In genomic region chr9:37975639-37976038, GRCh38 we compare ENCODE assay signal across 18 cellular contexts.
"Had no signal": no experiment of that assay in that cellular context is flagged by ENCODE, and none has a peak within 500 bp of the region (broad histone marks: within the 10 kb centered on the region; RNA-seq: fewer than 3 reads in every experiment).

No MANE protein-coding gene starts in this region.

- H3K36me3 ChIP-seq: prostate gland had no signal

- H3K4me3 Mint-ChIP-seq: activated CD4-positive, alpha-beta memory T cell treated with anti-CD3 and anti-CD28 coated beads for 36 hours; activated naive CD8-positive, alpha-beta T cell treated with anti-CD3 and anti-CD28 coated beads for 36 hours; dendritic cell treated with granulocyte-macrophage colony-stimulating factor and Interleukin-4, amounts not matched to agents 40 ng/mL and 50 ng/mL, for 4 days; natural killer cell; stimulated activated naive CD8-positive, alpha-beta T cell treated with anti-CD3 and anti-CD28 coated beads, Interleukin-15, Interleukin-2, amounts not matched to agents 100 ng/mL and 50 ng/mL, for 24 hours had no signal

- H3K9me3 ChIP-seq: prostate gland, right atrium auricular region, tibial artery had no signal

- H3K9me3 Mint-ChIP-seq: activated CD4-positive, alpha-beta memory T cell treated with anti-CD3 and anti-CD28 coated beads for 36 hours; activated naive CD8-positive, alpha-beta T cell treated with anti-CD3 and anti-CD28 coated beads for 36 hours; dendritic cell treated with granulocyte-macrophage colony-stimulating factor and Interleukin-4, amounts not matched to agents 40 ng/mL and 50 ng/mL, for 4 days; natural killer cell; stimulated activated naive CD8-positive, alpha-beta T cell treated with anti-CD3 and anti-CD28 coated beads, Interleukin-15, Interleukin-2, amounts not matched to agents 100 ng/mL and 50 ng/mL, for 24 hours had no signal

- DNase-seq: activated CD4-positive, alpha-beta memory T cell treated with anti-CD3 and anti-CD28 coated beads for 36 hours; activated CD4-positive, alpha-beta T cell treated with anti-CD3 and anti-CD28 coated beads for 48 hours; activated naive CD4-positive, alpha-beta T cell treated with Interleukin-2 at 50 U/mL for 16 hours; activated naive CD8-positive, alpha-beta T cell treated with anti-CD3 and anti-CD28 coated beads for 36 hours; activated T-cell treated with anti-CD3 and anti-CD28 coated beads, Interleukin-2, amount 50 U/mL, for 48 hours; effector CD4-positive, alpha-beta T cell; erythroblast; foreskin fibroblast; natural killer cell; stimulated activated CD4-positive, alpha-beta T cell treated with anti-CD3 and anti-CD28 coated beads, Interleukin-1b, Interleukin-23, amount 100 ng/mL, for 48 hours; tibial artery had no signal

- ATAC-seq: left lobe of liver, natural killer cell had no signal

- H3K27ac Mint-ChIP-seq: activated CD4-positive, alpha-beta memory T cell treated with anti-CD3 and anti-CD28 coated beads for 36 hours; activated naive CD8-positive, alpha-beta T cell treated with anti-CD3 and anti-CD28 coated beads for 36 hours; dendritic cell treated with granulocyte-macrophage colony-stimulating factor and Interleukin-4, amounts not matched to agents 40 ng/mL and 50 ng/mL, for 4 days; natural killer cell; stimulated activated naive CD8-positive, alpha-beta T cell treated with anti-CD3 and anti-CD28 coated beads, Interleukin-15, Interleukin-2, amounts not matched to agents 100 ng/mL and 50 ng/mL, for 24 hours had no signal

- H3K27ac ChIP-seq: cardiac muscle cell, right atrium auricular region had no signal

- H3K27me3 Mint-ChIP-seq: activated CD4-positive, alpha-beta memory T cell treated with anti-CD3 and anti-CD28 coated beads for 36 hours; activated naive CD8-positive, alpha-beta T cell treated with anti-CD3 and anti-CD28 coated beads for 36 hours; dendritic cell treated with granulocyte-macrophage colony-stimulating factor and Interleukin-4, amounts not matched to agents 40 ng/mL and 50 ng/mL, for 4 days; stimulated activated naive CD8-positive, alpha-beta T cell treated with anti-CD3 and anti-CD28 coated beads, Interleukin-15, Interleukin-2, amounts not matched to agents 100 ng/mL and 50 ng/mL, for 24 hours had no signal

- H3K36me3 Mint-ChIP-seq: activated CD4-positive, alpha-beta memory T cell treated with anti-CD3 and anti-CD28 coated beads for 36 hours; activated naive CD8-positive, alpha-beta T cell treated with anti-CD3 and anti-CD28 coated beads for 36 hours; natural killer cell had no signal

- H3K4me3 ChIP-seq: cardiac muscle cell, lung, prostate gland, right atrium auricular region, tibial artery had no signal

- H3K4me1 Mint-ChIP-seq: activated naive CD8-positive, alpha-beta T cell treated with anti-CD3 and anti-CD28 coated beads for 36 hours; natural killer cell had no signal

- H3K4me1 ChIP-seq: prostate gland, tibial artery had no signal

- H3K27me3 ChIP-seq: cardiac muscle cell, right atrium auricular region, tibial artery had no signal
